ENCODE assay signal across 19 cellular contexts in genomic region chr6:134814076-134814709, GRCh38.
DNase-seq lines count a peak whose midpoint lies in the region; TF ChIP-seq lines count a peak whose summit lies in the region.
"Had no signal": no experiment of that assay in that cellular context is flagged by ENCODE, and none has a peak within 500 bp of the region (broad histone marks: within the 10 kb centered on the region; RNA-seq: fewer than 3 reads in every experiment).

No MANE protein-coding gene starts in this region.

- no peaks in the 10 kb centered on the region for H3K36me3 ChIP-seq in MG63
- H3K36me3 ChIP-seq in brain microvascular endothelial cell (replicated peaks), result no peaks in the 10 kb centered on the region
- H3K36me3 ChIP-seq: pancreas, right lobe of liver, thoracic aorta had no signal

- H3K9me3 ChIP-seq in MG63, result no peaks in the 10 kb centered on the region
- H3K9me3 ChIP-seq: pancreas, right lobe of liver, thoracic aorta had no signal

- H3K4me3 ChIP-seq in MG63, result no peak overlapping the region
- no peak overlapping the region for H3K4me3 ChIP-seq in brain microvascular endothelial cell (ENCODE audit: low read depth, low read length)
- H3K4me3 ChIP-seq: GM12878, pancreas, right lobe of liver, thoracic aorta had no signal

- in situ Hi-C loops in brain microvascular endothelial cell (cut with HindIII; ENCODE audit: low pct_ligation_motif_present, low sequenced_read_pairs), result no loop called here
- in situ Hi-C loops in KBM-7 (cut with MboI; ENCODE audit: low pct_unique_long_range_greater_than_20kb, low sequenced_read_pairs), result no loop called here

- H3K27ac ChIP-seq in brain microvascular endothelial cell, result no peak overlapping the region
- H3K27ac ChIP-seq: pancreas, right lobe of liver, thoracic aorta had no signal

- peak; percentile 41 for DNase-seq in Daoy (ENCODE audit: low read depth)
- DNase-seq in MG63, result peak; percentile 37
- DNase-seq in brain microvascular endothelial cell, result peak; percentile 75
- DNase-seq in glomerular visceral epithelial cell (ENCODE audit: extremely low spot score), result peak; percentile 28
- DNase-seq in KBM-7, result no peak
- DNase-seq in activated gamma-delta T cell treated with Interleukin-2 at 50 U/mL for 16 hours, result no peak
- no peak for DNase-seq in NK-92 (lab: John Stamatoyannopoulos, UW; ENCODE audit: unreplicated experiment)
- no peak for DNase-seq in superior temporal gyrus (ENCODE audit: extremely low spot score)
- DNase-seq: ACHN, C1 segment of cervical spinal cord, left cardiac atrium, NCI-H1105, NCI-H2081, NCI-H524, pancreas, right lobe of liver, SHP77 had no signal

- H3K27me3 ChIP-seq in MG63, result no peaks in the 10 kb centered on the region
- no peaks in the 10 kb centered on the region for H3K27me3 ChIP-seq in brain microvascular endothelial cell (replicated peaks)
- H3K27me3 ChIP-seq: pancreas, right lobe of liver had no signal

- no peak for TF ChIP-seq CTCF in brain microvascular endothelial cell (IDR thresholded peaks at IDR 0.05; ENCODE audit: low read depth, low read length, missing control alignments)

Comparison
In these comparisons a context has a peak if more than half of its experiments do, and no peak if none do; other contexts are left out.
1. DNase-seq: peak in Daoy (single experiment), MG63 (single experiment), brain microvascular endothelial cell (single experiment) and glomerular visceral epithelial cell (single experiment); none in KBM-7 (single experiment), activated gamma-delta T cell treated with Interleukin-2 at 50 U/mL for 16 hours (single experiment), NK-92 (single experiment) and superior temporal gyrus (single experiment).